In the genomic region with DNA sequence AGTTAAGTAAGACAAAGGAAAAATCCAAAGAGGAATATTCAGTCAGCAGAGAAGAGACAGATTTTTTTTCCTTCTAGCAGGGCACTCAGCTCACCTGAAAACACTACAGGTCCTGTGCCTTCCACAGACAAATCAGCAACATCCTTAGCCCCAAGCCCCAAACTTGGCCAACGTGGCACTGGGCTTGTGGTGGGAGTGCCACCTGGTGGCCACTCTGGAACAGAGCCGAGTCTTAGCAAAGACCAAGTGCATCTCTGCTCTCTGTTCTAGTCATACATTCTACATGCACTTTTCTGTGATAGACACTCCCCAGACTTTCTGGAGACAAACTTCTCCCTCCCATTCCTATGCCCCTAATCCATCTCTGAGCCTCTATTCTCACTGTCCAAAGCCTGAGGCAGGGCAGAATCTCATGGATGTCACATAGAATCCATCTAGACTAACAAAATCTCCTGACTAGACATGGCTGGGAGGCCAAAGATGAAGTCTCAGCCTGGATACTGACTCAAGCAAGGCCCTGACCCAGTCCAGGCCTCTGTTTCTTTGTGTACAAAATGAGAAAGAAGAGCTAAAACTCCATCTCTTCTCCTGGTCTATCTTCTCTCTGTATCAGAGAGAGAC, we compare ENCODE assay signal across 8 cellular contexts. TPM values are rescaled to one million over a fixed set of nuclear protein-coding genes. Genes with fewer than 3 reads are reported as not detected.
DNase-seq lines count a peak whose midpoint lies in the region; ATAC-seq and TF ChIP-seq lines count a peak whose summit lies in the region.

No MANE protein-coding gene starts in this region.

- no peak overlapping the region for H3K27ac ChIP-seq in colonic mucosa
- H3K27ac ChIP-seq in right lobe of liver = no peak overlapping the region

- ATAC-seq in HG03196 (IDR thresholded peaks at IDR 0.05; ENCODE audit: unreplicated experiment) = peak; percentile 45
- peak; percentile 69 to 77 (median 72) for ATAC-seq in right lobe of liver
- no peak for ATAC-seq in HG03039 (IDR thresholded peaks at IDR 0.05; ENCODE audit: unreplicated experiment)

- H3K27me3 ChIP-seq in colonic mucosa (no peaks in the 10 kb centered on the region), right lobe of liver (no peaks in the 10 kb centered on the region)

- WGBS in right lobe of liver (ENCODE audit: insufficient coverage, low coverage, low lambda C conversion rate, missing lambda C conversion rate) = 0% methylated on average over 2 of the region's 2 CpGs

- no peaks in the 10 kb centered on the region for H3K9me3 ChIP-seq in colonic mucosa
- no peaks in the 10 kb centered on the region for H3K9me3 ChIP-seq in right lobe of liver

- no peak overlapping the region for H3K9ac ChIP-seq in colonic mucosa (ENCODE audit: low read depth in 2 of 2, low read length in 2 of 2)

- peak; percentile 85 for TF ChIP-seq CTCF in colonic mucosa (IDR thresholded peaks at IDR 0.05)
- TF ChIP-seq CTCF in right lobe of liver (IDR thresholded peaks at IDR 0.05) = peak; percentile 82 to 95 (median 93)

- DNase-seq in DMS114 treated with DMSO at 0.1 percent for 48 hours (lab: John Stamatoyannopoulos, UW; ENCODE audit: unreplicated experiment) = peak; percentile 72
- peak; percentile 69 for DNase-seq in NCI-H69 (lab: John Stamatoyannopoulos, UW)
- DNase-seq in activated CD4-positive, alpha-beta T cell treated with anti-CD3 and anti-CD28 coated beads, Interleukin-2, amount 50 U/mL, for 4 hours = peak; percentile 71 to 75
- DNase-seq in colonic mucosa = peak; percentile 67
- DNase-seq in right lobe of liver = peak; percentile 68 to 75 (median 73)
- peak; percentile 66 for DNase-seq in stimulated activated CD8-positive, alpha-beta memory T cell treated with anti-CD3 and anti-CD28 coated beads, Interleukin-12 subunit alpha, Interleukin-12 subunit beta, amount 100 ng/mL, for 4 hours (ENCODE audit: low read depth)

- intact Hi-C loops in colonic mucosa (cut with DNase I) (no loop called here), right lobe of liver (cut with DNase I) (loop anchor here (5.0 kb wide), 1 partner anchor 57 kb away; no protein-coding TSS in a partner anchor)

- no peak overlapping the region for H3K4me3 ChIP-seq in colonic mucosa
- no peak overlapping the region for H3K4me3 ChIP-seq in right lobe of liver

- H3K4me1 ChIP-seq in colonic mucosa = no peaks in the 10 kb centered on the region
- peaks cover 0 to 22% (median 10%) of the 10 kb centered on the region in 4 donors for H3K4me1 ChIP-seq in right lobe of liver

- no peak for TF ChIP-seq POLR2A in right lobe of liver (IDR thresholded peaks at IDR 0.05)

- H3K36me3 ChIP-seq in colonic mucosa (no peaks in the 10 kb centered on the region), right lobe of liver (no peaks in the 10 kb centered on the region)

RNA-seq across cellular contexts. Expression of gene SEMA7A, which starts 5.0 kb away (rescaled TPM):
- total RNA-seq in colonic mucosa (1 to 10 TPM; 1.8 to 2.0 TPM), right lobe of liver (1 to 10 TPM in 3 of 6 experiments, under 1 TPM in 3; 0.42 to 2.4 (median 1.1) TPM)

RNA-seq across cellular contexts. Expression of gene UBL7, which starts 22.2 kb away (rescaled TPM):
- 10 to 100 TPM; 32.2 to 43.8 TPM for total RNA-seq in colonic mucosa
- 10 to 100 TPM; 14.8 to 38.0 (median 17.3) TPM for total RNA-seq in right lobe of liver
